Comparison of ENCODE assay signal across 13 cellular contexts in the genomic region with DNA sequence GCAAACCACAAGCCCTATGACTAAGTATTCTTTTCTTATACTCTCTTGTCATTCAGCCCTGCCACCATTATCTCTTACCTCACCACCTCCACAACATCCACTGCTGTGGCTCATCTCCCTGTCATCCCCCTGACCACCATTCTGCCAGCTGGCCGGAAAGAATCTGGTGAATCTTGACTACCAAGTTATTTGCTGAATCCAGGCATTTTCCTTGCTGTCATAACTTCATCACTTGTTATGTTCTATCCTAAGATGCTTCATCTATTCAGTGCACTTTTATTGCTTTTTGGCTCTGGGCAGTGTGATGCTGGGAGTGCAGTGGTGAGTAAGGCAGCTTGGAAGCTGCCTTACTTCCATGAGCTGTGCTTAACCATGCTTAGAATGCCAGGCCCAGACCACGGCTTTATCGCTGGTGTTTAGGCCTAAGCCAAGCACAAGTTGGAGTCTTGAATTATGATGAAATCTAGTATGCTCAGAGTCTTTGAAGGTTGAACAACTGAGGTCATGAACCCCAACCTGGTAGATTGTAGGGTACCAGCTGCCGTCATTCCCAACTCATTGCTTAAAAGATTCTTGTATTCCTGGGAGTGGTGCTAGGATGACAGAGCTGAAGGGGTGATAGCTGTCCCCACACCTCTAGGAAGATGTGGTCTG. TPM values are rescaled to one million over a fixed set of nuclear protein-coding genes. Genes with fewer than 3 reads are reported as not detected.
A peak's percentile ranks its signal among the peaks of the same experiment; 100 is the strongest.
DNase-seq lines count a peak whose midpoint lies in the region; ATAC-seq and TF ChIP-seq lines count a peak whose summit lies in the region.
"Had no signal": no experiment of that assay in that cellular context is flagged by ENCODE, and none has a peak within 500 bp of the region (broad histone marks: within the 10 kb centered on the region; RNA-seq: fewer than 3 reads in every experiment).

No MANE protein-coding gene starts in this region.

- no peak for ATAC-seq in GM18858 (IDR thresholded peaks at IDR 0.05; ENCODE audit: unreplicated experiment)
- ATAC-seq: T-cell had no signal

- H3K4me3 ChIP-seq in HFF-Myc (replicated peaks; ENCODE audit: low read depth, low read length) (no peak overlapping the region), kidney epithelial cell (ENCODE audit: low read depth, low read length) (no peak overlapping the region), dorsolateral prefrontal cortex (no peak overlapping the region)

- intact Hi-C loops in dorsolateral prefrontal cortex (cut with DNase I): no loop called here

- no peaks in the 10 kb centered on the region for H3K36me3 ChIP-seq in kidney epithelial cell (ENCODE audit: control insufficient read depth, insufficient read depth, low read length)

- TF ChIP-seq CTCF in HFF-Myc (IDR thresholded peaks at IDR 0.05; ENCODE audit: low read depth, low read length, missing control alignments): no peak
- TF ChIP-seq CTCF in kidney epithelial cell (IDR thresholded peaks at IDR 0.05; ENCODE audit: insufficient read depth, low read length, poor library complexity, severe bottlenecking): no peak
- no peak for TF ChIP-seq CTCF in dorsolateral prefrontal cortex (IDR thresholded peaks at IDR 0.05 in 54 of 56, conservative IDR thresholded peaks at IDR 0.05 in 2 of 56; ENCODE audit: low read depth in 1 of 56, partially characterized antibody in 56 of 56)

- DNase-seq in AG08396 (ENCODE audit: low spot score) (peak; percentile 70), HFF-Myc (ENCODE audit: extremely low read depth, low read depth) (peak; percentile 70), astrocyte of the hippocampus (ENCODE audit: low read depth, low spot score) (peak; percentile 89), kidney epithelial cell (ENCODE audit: low read depth) (peak; percentile 70), dorsolateral prefrontal cortex (no peak), NOMO-1 treated with dmso at 0.1 percent for 144 hours (lab: John Stamatoyannopoulos, UW; ENCODE audit: unreplicated experiment) (no peak), NCI-H2227 treated with DMSO at 0.1 percent for 48 hours (lab: John Stamatoyannopoulos, UW) (no peak)
- DNase-seq: activated CD8-positive, alpha-beta memory T cell treated with anti-CD3 and anti-CD28 coated beads, Interleukin-2, amount 50 U/mL, for 48 hours; cerebellar nuclear complex; NCI-H774; stimulated activated CD4-positive, alpha-beta T cell treated with anti-CD3 and anti-CD28 coated beads, Interleukin-1b, Interleukin-23, amount 100 ng/mL, for 48 hours; T-cell had no signal

- H3K27me3 ChIP-seq in kidney epithelial cell (ENCODE audit: control insufficient read depth, insufficient read depth, low read length) (no peaks in the 10 kb centered on the region), dorsolateral prefrontal cortex (no peaks in the 10 kb centered on the region)

- H3K27ac ChIP-seq in dorsolateral prefrontal cortex: no peak overlapping the region

RNA-seq across cellular contexts. Expression of a gene that starts 27.0 kb away (rescaled TPM):
- total RNA-seq in kidney epithelial cell: 10.2 and 12.1 TPM in 2 replicates
- 10 to 100 TPM; 12.8 to 48.9 (median 28.4) TPM for total RNA-seq in dorsolateral prefrontal cortex

Comparison
In these comparisons a context has a peak if more than half of its experiments do, and no peak if none do; other contexts are left out.
1. DNase-seq: peak in AG08396 (single experiment), HFF-Myc (single experiment), astrocyte of the hippocampus (single experiment) and kidney epithelial cell (single experiment); none in dorsolateral prefrontal cortex (0 of 10), NOMO-1 treated with dmso at 0.1 percent for 144 hours (single experiment) and NCI-H2227 treated with DMSO at 0.1 percent for 48 hours (single experiment).